Comparison of ENCODE assay signal across 20 cellular contexts in genomic region chr2:1677833-1678165, GRCh38.
DNase-seq lines count a peak whose midpoint lies in the region; ATAC-seq and TF ChIP-seq lines count a peak whose summit lies in the region.
"Had no signal": no experiment of that assay in that cellular context is flagged by ENCODE, and none has a peak within 500 bp of the region (broad histone marks: within the 10 kb centered on the region; RNA-seq: fewer than 3 reads in every experiment).

No MANE protein-coding gene starts in this region.

- peaks cover 16% of the 10 kb centered on the region for H3K9me1 ChIP-seq in IMR-90 (ENCODE audit: insufficient read depth, low read length)

- POLR2A ChIA-PET in IMR-90 (lab: Charles Lee; ENCODE audit: unreplicated experiment) = no interaction called here
- POLR2A ChIA-PET in activated CD4-positive, alpha-beta memory T cell treated with anti-CD3 and anti-CD28 coated beads, Interleukin-2, amount 10 ng/mL, durations not matched to agents 7 days and 5 days (lab: Charles Lee) = no interaction called here

- dilution Hi-C loops in IMR-90 (cut with HindIII; ENCODE audit: low sequenced_read_pairs, unreplicated experiment) = no loop called here

- no peaks in the 10 kb centered on the region for H3K79me2 ChIP-seq in neural progenitor cell (ENCODE audit: low read depth)

- no peak overlapping the region for H2BK15ac ChIP-seq in IMR-90 (ENCODE audit: low read depth, low read length)

- TF ChIP-seq CTCF in IMR-90 (conservative IDR thresholded peaks at IDR 0.05; ENCODE audit: low read depth, low read length) (no peak), neural progenitor cell (IDR thresholded peaks at IDR 0.05) (no peak), esophagus squamous epithelium (IDR thresholded peaks at IDR 0.05) (no peak)

- DNase-seq in IMR-90 = no peak
- peak; percentile 31 for DNase-seq in left lobe of liver (ENCODE audit: low spot score)
- DNase-seq in neural progenitor cell (ENCODE audit: low spot score) = no peak
- no peak for DNase-seq in 8988T
- no peak for DNase-seq in activated CD4-positive, alpha-beta memory T cell treated with anti-CD3 and anti-CD28 coated beads, Interleukin-2, amount 10 ng/mL, durations not matched to agents 7 days and 5 days
- no peak for DNase-seq in esophagus squamous epithelium (lab: John Stamatoyannopoulos, UW)
- DNase-seq: EL; KG1; NCI-H1105; NCI-H146; NCI-H2029; NCI-H226; NCI-H510A treated with DMSO at 0.1 percent for 48 hours; NCI-H774; NK-92 treated with Interleukin-12 subunit alpha and Interleukin-12 subunit beta, amount 100 ng/mL, for 24 hours had no signal

- CTCF ChIA-PET in IMR-90 (lab: Yijun Ruan, JAX) = no interaction called here
- CTCF ChIA-PET in activated CD4-positive, alpha-beta memory T cell treated with anti-CD3 and anti-CD28 coated beads, Interleukin-2, amount 10 ng/mL, durations not matched to agents 7 days and 5 days (lab: Charles Lee) = no interaction called here

- no peaks in the 10 kb centered on the region for H3F3A ChIP-seq in neural progenitor cell (ENCODE audit: low read depth)

- H3K79me1 ChIP-seq in IMR-90 (ENCODE audit: low read depth in 1 of 2, low read length in 2 of 2) = peaks cover 29 to 85% of the 10 kb centered on the region in 2 experiments; a peak in 3 of 4 replicates

- H2AK9ac ChIP-seq in IMR-90 (replicated peaks; ENCODE audit: low read depth, low read length, poor library complexity) = peak overlapping the region; percentile 50

- H3K27me3 ChIP-seq in BLaER1 = no peaks in the 10 kb centered on the region
- no peaks in the 10 kb centered on the region for H3K27me3 ChIP-seq in IMR-90 (ENCODE audit: control insufficient read depth, insufficient read depth, low read length)
- no peaks in the 10 kb centered on the region for H3K27me3 ChIP-seq in neural progenitor cell
- H3K27me3 ChIP-seq in esophagus squamous epithelium = no peaks in the 10 kb centered on the region

- no peak overlapping the region for H2AK5ac ChIP-seq in IMR-90 (ENCODE audit: low read depth, low read length)

- peaks cover 20% of the 10 kb centered on the region for H3K36me3 Mint-ChIP-seq in neural progenitor cell
- no peaks in the 10 kb centered on the region for H3K36me3 Mint-ChIP-seq in activated CD4-positive, alpha-beta memory T cell treated with anti-CD3 and anti-CD28 coated beads, Interleukin-2, amount 10 ng/mL, durations not matched to agents 7 days and 5 days (ENCODE audit: low read depth)

- H4K5ac ChIP-seq in IMR-90 (ENCODE audit: low read depth, low read length) = no peak overlapping the region

- H2BK5ac ChIP-seq in IMR-90 (ENCODE audit: low read depth, low read length, poor library complexity, severe bottlenecking) = no peak overlapping the region

- BruUV-seq in IMR-90 (replicated peaks; lab: Mats Ljungman, UMichigan) = no TSS peak

- H3K27me3 Mint-ChIP-seq in neural progenitor cell (ENCODE audit: insufficient read depth, low read depth) = peaks cover 2% of the 10 kb centered on the region
- no peaks in the 10 kb centered on the region for H3K27me3 Mint-ChIP-seq in activated CD4-positive, alpha-beta memory T cell treated with anti-CD3 and anti-CD28 coated beads, Interleukin-2, amount 10 ng/mL, durations not matched to agents 7 days and 5 days
- H3K27me3 Mint-ChIP-seq: B cell had no signal

- no peak overlapping the region for H3K56ac ChIP-seq in IMR-90 (ENCODE audit: extremely low read depth, insufficient read depth, low read length)

- peak overlapping the region in 1 of 2 experiments; percentile 4; a peak in 1 of 4 replicates for H4K8ac ChIP-seq in IMR-90 (ENCODE audit: low read depth in 2 of 2, low read length in 2 of 2)

- no peak overlapping the region for H3K4me3 Mint-ChIP-seq in neural progenitor cell
- no peak overlapping the region for H3K4me3 Mint-ChIP-seq in activated CD4-positive, alpha-beta memory T cell treated with anti-CD3 and anti-CD28 coated beads, Interleukin-2, amount 10 ng/mL, durations not matched to agents 7 days and 5 days
- H3K4me3 Mint-ChIP-seq: B cell had no signal

- no peak overlapping the region for H2BK120ac ChIP-seq in IMR-90 (ENCODE audit: low read depth, low read length)

- H3K36me3 ChIP-seq in BLaER1 (peaks cover 100% of the 10 kb centered on the region), IMR-90 (ENCODE audit: control insufficient read depth, insufficient read depth, low read length) (peaks cover 82% of the 10 kb centered on the region), neural progenitor cell (no peaks in the 10 kb centered on the region), esophagus squamous epithelium (peaks cover 0 to 55% (median 9%) of the 10 kb centered on the region in 3 donors)
- H3K36me3 ChIP-seq: HAP-1 had no signal

- in situ Hi-C loops in IMR-90 (cut with MboI; ENCODE audit: low sequenced_read_pairs) = loop anchor here (5.0 kb wide), 1 partner anchor 70 kb away; no protein-coding TSS in a partner anchor

- TF ChIP-seq POLR2A in IMR-90 (IDR thresholded peaks at IDR 0.05; ENCODE audit: low read depth, low read length) (no peak), esophagus squamous epithelium (IDR thresholded peaks at IDR 0.05) (no peak)

- H3K14ac ChIP-seq in IMR-90 (replicated peaks; ENCODE audit: low read depth, low read length) = no peak overlapping the region

- H3K9me3 ChIP-seq in BLaER1 = no peaks in the 10 kb centered on the region
- H3K9me3 ChIP-seq in IMR-90 (ENCODE audit: control insufficient read depth, insufficient read depth, low read length) = no peaks in the 10 kb centered on the region
- no peaks in the 10 kb centered on the region for H3K9me3 ChIP-seq in neural progenitor cell (ENCODE audit: low read depth)
- H3K9me3 ChIP-seq in esophagus squamous epithelium = no peaks in the 10 kb centered on the region
- H3K9me3 ChIP-seq: HAP-1 had no signal

- H3K4me3 ChIP-seq in BLaER1 = no peak overlapping the region
- H3K4me3 ChIP-seq in IMR-90 (ENCODE audit: insufficient read depth, low read depth, low read length) = no peak overlapping the region
- H3K4me3 ChIP-seq in neural progenitor cell = no peak overlapping the region
- no peak overlapping the region for H3K4me3 ChIP-seq in esophagus squamous epithelium
- H3K4me3 ChIP-seq: HAP-1 had no signal

- H4K20me1 ChIP-seq in BLaER1 (peaks cover 93% of the 10 kb centered on the region), IMR-90 (ENCODE audit: insufficient read depth, low read length) (peaks cover 24% of the 10 kb centered on the region), neural progenitor cell (ENCODE audit: low read depth) (peaks cover 15% of the 10 kb centered on the region)

- H2AFZ ChIP-seq in IMR-90 (replicated peaks; ENCODE audit: low read length, poor library complexity) (no peak overlapping the region), neural progenitor cell (replicated peaks) (no peak overlapping the region)

- no peak for ATAC-seq in IMR-90 (ENCODE audit: low read depth)
- no peak for ATAC-seq in left lobe of liver
- ATAC-seq in SK-N-SH treated with all-trans-retinoic acid at 6 μM for 48 hours = no peak

- H3K4me1 ChIP-seq in BLaER1 (peaks cover 27% of the 10 kb centered on the region), IMR-90 (ENCODE audit: control insufficient read depth, insufficient read depth, low read length) (peaks cover 9% of the 10 kb centered on the region), neural progenitor cell (no peaks in the 10 kb centered on the region), esophagus squamous epithelium (peaks cover 0 to 4% (median 0%) of the 10 kb centered on the region in 3 donors)
- H3K4me1 ChIP-seq: HAP-1 had no signal

- H3K4ac ChIP-seq in IMR-90 (ENCODE audit: low read depth, low read length) = no peak overlapping the region; the same call in 1 of the 2 replicates

- peak overlapping the region; percentile 35 for H3K27ac Mint-ChIP-seq in neural progenitor cell
- no peak overlapping the region for H3K27ac Mint-ChIP-seq in activated CD4-positive, alpha-beta memory T cell treated with anti-CD3 and anti-CD28 coated beads, Interleukin-2, amount 10 ng/mL, durations not matched to agents 7 days and 5 days
- H3K27ac Mint-ChIP-seq: B cell had no signal

- no peaks in the 10 kb centered on the region for H3K9me3 Mint-ChIP-seq in neural progenitor cell
- no peaks in the 10 kb centered on the region for H3K9me3 Mint-ChIP-seq in activated CD4-positive, alpha-beta memory T cell treated with anti-CD3 and anti-CD28 coated beads, Interleukin-2, amount 10 ng/mL, durations not matched to agents 7 days and 5 days

- H3K4me2 ChIP-seq in BLaER1 (no peak overlapping the region), IMR-90 (ENCODE audit: low read depth, low read length) (no peak overlapping the region), neural progenitor cell (no peak overlapping the region)

- H3K4me1 Mint-ChIP-seq in neural progenitor cell = peaks cover 4% of the 10 kb centered on the region
- no peaks in the 10 kb centered on the region for H3K4me1 Mint-ChIP-seq in activated CD4-positive, alpha-beta memory T cell treated with anti-CD3 and anti-CD28 coated beads, Interleukin-2, amount 10 ng/mL, durations not matched to agents 7 days and 5 days
- H3K4me1 Mint-ChIP-seq: B cell had no signal

- no peak overlapping the region for H4K91ac ChIP-seq in IMR-90 (ENCODE audit: insufficient read depth, low read depth, low read length)

- 100% methylated on average over 4 of the region's 12 CpGs; no CpG with 5 or more reads in 1 of the 2 experiments for WGBS in IMR-90 (ENCODE audit: extremely low coverage in 2 of 2, insufficient read length in 1 of 2), 2 experiments
- WGBS in esophagus squamous epithelium, 2 donors = 83 to 95% methylated on average over 11 of the region's 12 CpGs

- TF ChIP-seq RAD21 in IMR-90 (IDR thresholded peaks at IDR 0.05; ENCODE audit: low read length) = no peak

- H2BK20ac ChIP-seq in IMR-90 (ENCODE audit: low read depth, low read length) = no peak overlapping the region

- 0 out of 2 replicates have a peak overlapping the region, but pooled peaks have one; percentile 25 for H3K23ac ChIP-seq in IMR-90 (ENCODE audit: low read depth, low read length)

- intact Hi-C loops in IMR-90 (cut with micrococcal nuclease) (no loop called here), esophagus squamous epithelium (cut with DNase I) (no loop called here)

- peak overlapping the region; percentile 26; the same call in 1 of the 2 replicates for H3K27ac ChIP-seq in BLaER1
- no peak overlapping the region for H3K27ac ChIP-seq in IMR-90 (ENCODE audit: insufficient read depth, low read length)
- H3K27ac ChIP-seq in neural progenitor cell = no peak overlapping the region
- H3K27ac ChIP-seq in esophagus squamous epithelium = no peak overlapping the region
- H3K27ac ChIP-seq: HL-60 had no signal

- no peak overlapping the region for H3K18ac ChIP-seq in IMR-90 (ENCODE audit: low read depth, low read length)

- no peak overlapping the region for H3K9ac ChIP-seq in BLaER1
- H3K9ac ChIP-seq in IMR-90 (ENCODE audit: low read depth, low read length) = no peak overlapping the region
- H3K9ac ChIP-seq in neural progenitor cell = no peak overlapping the region

TF ChIP-seq in IMR-90, 13 proteins besides CTCF, POLR2A, EP300 and RAD21 (continues in another document):
- TF ChIP-seq CEBPB (IDR thresholded peaks at IDR 0.05; ENCODE audit: low read depth, low read length) (no peak), RFX5 (IDR thresholded peaks at IDR 0.05; ENCODE audit: low read depth, low read length) (no peak)
